ENCODE assay signal across 9 cellular contexts in genomic region chr17:2084129-2084765, GRCh38. TPM values are rescaled to one million over a fixed set of nuclear protein-coding genes. Genes with fewer than 3 reads are reported as not detected.
DNase-seq lines count a peak whose midpoint lies in the region; ATAC-seq and TF ChIP-seq lines count a peak whose summit lies in the region.
"Had no signal": no experiment of that assay in that cellular context is flagged by ENCODE, and none has a peak within 500 bp of the region (broad histone marks: within the 10 kb centered on the region; RNA-seq: fewer than 3 reads in every experiment).

No MANE protein-coding gene starts in this region.

- TF ChIP-seq CTCF in HCT116 (IDR thresholded peaks at IDR 0.05 in 2 of 3, conservative IDR thresholded peaks at IDR 0.05 in 1 of 3; ENCODE audit: borderline replicate concordance in 1 of 3, insufficient read depth in 1 of 3, low read depth in 2 of 3, low read length in 2 of 3) (no peak), brain (conservative IDR thresholded peaks at IDR 0.05) (no peak)

- no peak overlapping the region for H3K9ac ChIP-seq in HCT116 (ENCODE audit: low read length)

- H3K27ac Mint-ChIP-seq in brain = peak overlapping the region in 3 of 5 experiments; percentile 63 to 87 (median 81)

- H3K9me3 Mint-ChIP-seq in brain = no peaks in the 10 kb centered on the region

- H3K4me2 ChIP-seq in HCT116 (ENCODE audit: low read length) = peak overlapping the region; percentile 42

- no peaks in the 10 kb centered on the region for H4K20me1 ChIP-seq in HCT116 (ENCODE audit: insufficient read depth)

- RAD21 ChIA-PET in HCT116 (lab: Charles Lee; ENCODE audit: low non-redundant PET in 1 of 2, low total read pairs in 2 of 2, uncharacterized antibody in 2 of 2, unreplicated experiment in 2 of 2) = no interaction called here

- no peaks in the 10 kb centered on the region for H3K79me2 ChIP-seq in HCT116 (ENCODE audit: insufficient read depth, low read length)

- CTCF ChIA-PET in HCT116 (lab: Charles Lee) = no interaction called here

- H3K36me3 Mint-ChIP-seq in brain = peaks cover 30% of the 10 kb centered on the region

- no peak overlapping the region for H3K27ac ChIP-seq in HCT116 (ENCODE audit: low read depth, low read length)
- H3K27ac ChIP-seq in temporal lobe (ENCODE audit: low read depth, low read length) = peak overlapping the region; percentile 41

- peaks cover 0 to 16% of the 10 kb centered on the region in 2 experiments; a peak in 1 of 4 replicates for H3K4me1 ChIP-seq in HCT116 (ENCODE audit: control insufficient read depth in 1 of 2, insufficient read depth in 2 of 2, low read length in 2 of 2)

- no peak overlapping the region for H3K4me3 ChIP-seq in HCT116 (replicated peaks in 1 of 2; ENCODE audit: low read depth in 1 of 2, low read length in 2 of 2)

- no peak overlapping the region for H2AFZ ChIP-seq in HCT116 (ENCODE audit: low read depth, low read length, poor library complexity, severe bottlenecking)

- no peaks in the 10 kb centered on the region for H3K9me2 ChIP-seq in HCT116 (ENCODE audit: insufficient read depth)

- H3K27me3 ChIP-seq in HCT116 (ENCODE audit: insufficient read depth, low read length) = no peaks in the 10 kb centered on the region

- POLR2A ChIA-PET in HCT116 (lab: Charles Lee) = no interaction called here

- intact Hi-C loops in HCT116 (cut with micrococcal nuclease) = no loop called here

- BruUV-seq in HCT116 (replicated peaks; lab: Mats Ljungman, UMichigan) = no TSS peak

- 0 out of 4 replicates have a peak, but pooled peaks cover 0 to 2% of the 10 kb centered on the region in 2 experiments for H3K36me3 ChIP-seq in HCT116 (ENCODE audit: control insufficient read depth in 1 of 2, insufficient read depth in 2 of 2, low read length in 2 of 2)

- ATAC-seq in HCT116 (peak; percentile 40), GM18505 (IDR thresholded peaks at IDR 0.05; ENCODE audit: unreplicated experiment) (no peak), GM21717 (IDR thresholded peaks at IDR 0.05; ENCODE audit: unreplicated experiment) (no peak)

- no peaks in the 10 kb centered on the region for H3K27me3 Mint-ChIP-seq in brain

- peaks cover 60% of the 10 kb centered on the region for H3K4me1 Mint-ChIP-seq in brain

- H3K9me3 ChIP-seq in HCT116 (ENCODE audit: control insufficient read depth in 1 of 2, insufficient read depth in 1 of 2, low read depth in 1 of 2, low read length in 2 of 2) = no peaks in the 10 kb centered on the region

- no peak overlapping the region for H3K4me3 Mint-ChIP-seq in brain

- no peak for TF ChIP-seq POLR2A in HCT116 (IDR thresholded peaks at IDR 0.05; ENCODE audit: borderline replicate concordance, extremely low read depth, insufficient read depth, insufficient read length)
- no peak for TF ChIP-seq POLR2A in GM18505 (IDR thresholded peaks at IDR 0.05; ENCODE audit: borderline replicate concordance, extremely low read depth, insufficient read depth, insufficient read length)

- no peak for TF ChIP-seq RAD21 in HCT116 (IDR thresholded peaks at IDR 0.05; ENCODE audit: low read depth)

- DNase-seq in HCT116 (ENCODE audit: low read depth, low spot score) (no peak), kidney tubule cell (ENCODE audit: low spot score) (peak; percentile 44), NCI-H2107 (lab: John Stamatoyannopoulos, UW) (no peak), NCI-H345 (lab: John Stamatoyannopoulos, UW) (no peak)
- DNase-seq: NCI-H526 treated with DMSO at 0.1 percent for 48 hours had no signal

TF ChIP-seq in HCT116, 20 proteins besides CTCF, POLR2A, EP300 and RAD21:
- no peak for TF ChIP-seq JUND (IDR thresholded peaks at IDR 0.05)
- TF ChIP-seq EGR1 (IDR thresholded peaks at IDR 0.05; ENCODE audit: low read depth) = no peak
- no peak for TF ChIP-seq ZFX (IDR thresholded peaks at IDR 0.05)
- no peak for TF ChIP-seq YY1 (IDR thresholded peaks at IDR 0.05; ENCODE audit: extremely low read depth, insufficient replicate concordance, low read depth, low read length)
- no peak for TF ChIP-seq POLR2AphosphoS5 (IDR thresholded peaks at IDR 0.05; ENCODE audit: low read depth, low read length)

RNA-seq across cellular contexts. Expression of gene HIC1, which starts 29.3 kb away (rescaled TPM):
- 0.64 TPM for total RNA-seq in HCT116 (2021; ENCODE audit: unreplicated experiment)
- polyA plus RNA-seq in HCT116 (2012) = 0.21 and 0.52 TPM in 2 replicates
- polyA plus RNA-seq in brain (ENCODE audit: insufficient read depth, low read depth, low replicate concordance) = 2.6 TPM
- 2.5 TPM for total RNA-seq in temporal lobe

RNA-seq across cellular contexts. Expression of gene OVCA2, which starts 42.4 kb away (rescaled TPM):
- total RNA-seq in HCT116 (2021; ENCODE audit: unreplicated experiment) = 27.3 TPM
- polyA plus RNA-seq in HCT116 (2012) = 20.7 and 32.4 TPM in 2 replicates
- polyA plus RNA-seq in brain (ENCODE audit: insufficient read depth, low read depth, low replicate concordance) = 28.7 TPM
- total RNA-seq in temporal lobe = 8.4 TPM

RNA-seq across cellular contexts. Expression of gene DPH1, which starts 54.3 kb away (rescaled TPM):
- total RNA-seq in HCT116 (2021; ENCODE audit: unreplicated experiment) (47.2 TPM), temporal lobe (23.1 TPM)
- polyA plus RNA-seq in HCT116 (2012) = 32.3 and 37.2 TPM in 2 replicates
- polyA plus RNA-seq in brain (ENCODE audit: insufficient read depth, low read depth, low replicate concordance) = 18.6 TPM

RNA-seq across cellular contexts. Expression of gene RTN4RL1, which starts 59.1 kb away (rescaled TPM):
- 3.7 TPM for total RNA-seq in HCT116 (2021; ENCODE audit: unreplicated experiment)
- polyA plus RNA-seq in HCT116 (2012) = 1.5 and 1.7 TPM in 2 replicates
- 4.3 TPM for polyA plus RNA-seq in brain (ENCODE audit: insufficient read depth, low read depth, low replicate concordance)
- total RNA-seq in temporal lobe = 18.2 TPM
